ENCODE assay signal across 1 cellular context in the genomic region with DNA sequence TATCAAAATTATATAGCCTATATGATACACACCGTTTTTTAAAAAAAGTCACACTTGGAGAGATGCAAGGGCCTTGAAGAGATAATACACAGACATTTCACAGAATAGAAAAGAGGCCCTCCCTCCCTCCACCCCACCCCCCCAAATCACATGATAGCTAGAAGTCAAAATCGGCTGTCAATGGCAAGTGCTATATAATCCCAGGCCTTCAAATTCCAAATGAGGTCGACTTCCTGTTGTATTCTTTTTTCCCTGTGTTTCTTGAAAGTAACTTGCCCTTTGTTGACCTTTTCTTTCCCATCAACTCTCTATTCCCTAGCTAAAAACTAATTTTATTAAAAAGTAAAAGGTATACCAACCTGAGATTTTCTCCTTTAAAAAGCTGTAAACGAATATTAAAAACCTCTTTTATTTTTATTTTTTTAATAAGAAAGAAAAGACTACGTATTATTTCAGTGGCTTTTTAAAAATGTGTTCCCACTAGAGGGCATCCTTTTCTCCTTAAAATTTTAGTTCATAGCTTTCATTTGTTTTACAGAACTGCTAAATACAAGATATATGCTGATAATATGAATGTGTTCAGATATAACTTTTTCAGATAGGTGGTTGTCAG.
TF ChIP-seq lines count a peak whose summit lies in the region.

No MANE protein-coding gene starts in this region.

TF ChIP-seq in GM12878, 131 proteins besides CTCF, POLR2A, EP300 and RAD21 (continued from another document):
- TF ChIP-seq CUX1 (IDR thresholded peaks at IDR 0.05; ENCODE audit: insufficient replicate concordance, low read depth, low read length) (no peak), SMC3 (IDR thresholded peaks at IDR 0.05; ENCODE audit: borderline replicate concordance, low read length) (peak; percentile 9; the same call in 1 of the 2 replicates)
